8 cellular contexts compared by ENCODE assay signal in the genomic region with DNA sequence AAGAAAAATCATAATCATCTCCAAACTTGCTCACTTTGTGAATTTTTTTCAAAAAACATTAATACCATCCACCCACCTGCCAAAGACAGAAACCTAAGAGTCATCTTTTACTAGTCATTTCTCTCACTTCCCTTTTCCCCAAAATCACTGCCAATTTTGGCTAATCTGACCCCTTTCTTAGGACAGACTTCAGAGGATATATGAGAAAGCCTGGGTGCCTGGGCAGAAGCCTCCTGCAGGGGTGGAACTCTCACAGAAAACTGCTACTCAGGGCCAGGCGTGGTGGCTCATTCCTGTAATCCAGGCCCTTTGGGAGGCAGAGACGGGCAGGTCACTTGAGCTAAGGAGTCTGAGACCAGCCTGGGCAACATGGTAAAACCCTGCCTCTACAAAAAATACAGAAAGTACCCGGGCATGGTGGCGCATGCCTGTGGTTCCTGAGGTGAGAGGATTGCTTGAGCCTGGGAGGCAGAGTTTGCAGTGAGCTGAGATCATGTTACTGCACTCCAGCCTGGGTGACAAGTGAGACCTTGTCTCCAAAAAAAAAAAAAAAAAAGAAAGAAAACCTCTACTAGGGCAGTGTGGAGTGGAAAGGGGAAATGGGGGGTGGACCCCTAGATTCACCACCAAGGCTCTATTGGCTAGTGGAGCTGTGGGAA. TPM values are rescaled to one million over a fixed set of nuclear protein-coding genes. Genes with fewer than 3 reads are reported as not detected.
DNase-seq lines count a peak whose midpoint lies in the region; ATAC-seq and TF ChIP-seq lines count a peak whose summit lies in the region.

No MANE protein-coding gene starts in this region.

- no peaks in the 10 kb centered on the region for H3K27me3 Mint-ChIP-seq in CD8-positive, alpha-beta memory T cell

- 18 to 33% methylated on average over 2 of the region's 4 CpGs for WGBS in esophagus squamous epithelium, 2 donors
- 66% methylated on average over 4 of the region's 4 CpGs for WGBS in thymus

- peak; percentile 35 for ATAC-seq in GM18873 (IDR thresholded peaks at IDR 0.05; ENCODE audit: low FRiP score, unreplicated experiment)
- peak; percentile 33 for ATAC-seq in HG03095 (IDR thresholded peaks at IDR 0.05; ENCODE audit: unreplicated experiment)

- H3K4me3 ChIP-seq in CD8-positive, alpha-beta memory T cell (ENCODE audit: low read length), result no peak overlapping the region
- H3K4me3 ChIP-seq in esophagus squamous epithelium (no peak overlapping the region), thymus (ENCODE audit: low read length) (no peak overlapping the region), tibial artery (no peak overlapping the region)

- H3K27ac ChIP-seq in CD8-positive, alpha-beta memory T cell (ENCODE audit: low read depth, low read length), result no peak overlapping the region
- H3K27ac ChIP-seq in esophagus squamous epithelium (peak overlapping the region in 3 of 4 donors; percentile 34 to 39 (median 35)), thymus (ENCODE audit: low read depth) (peak overlapping the region; percentile 25), tibial artery (no peak overlapping the region)

- peak overlapping the region; percentile 56 to 97 (median 82) for H3K4me3 Mint-ChIP-seq in CD8-positive, alpha-beta memory T cell

- no peaks in the 10 kb centered on the region for H3K9me3 ChIP-seq in CD8-positive, alpha-beta memory T cell (ENCODE audit: low read length)
- no peaks in the 10 kb centered on the region for H3K9me3 ChIP-seq in esophagus squamous epithelium
- H3K9me3 ChIP-seq in thymus (ENCODE audit: control insufficient read depth), result no peaks in the 10 kb centered on the region
- H3K9me3 ChIP-seq in tibial artery, result no peaks in the 10 kb centered on the region

- H3K4me1 Mint-ChIP-seq in CD8-positive, alpha-beta memory T cell, result peaks cover 60 to 68% (median 66%) of the 10 kb centered on the region in 3 donors

- H3K4me1 ChIP-seq in CD8-positive, alpha-beta memory T cell (ENCODE audit: insufficient read depth, low read length), result peaks cover 35% of the 10 kb centered on the region
- H3K4me1 ChIP-seq in esophagus squamous epithelium (peaks cover 8 to 57% (median 21%) of the 10 kb centered on the region in 3 donors), thymus (ENCODE audit: control insufficient read depth, insufficient read depth, low read length) (peaks cover 13% of the 10 kb centered on the region), tibial artery (peaks cover 0 to 35% (median 24%) of the 10 kb centered on the region in 4 donors)

- TF ChIP-seq CTCF in esophagus squamous epithelium (IDR thresholded peaks at IDR 0.05) (peak in 1 of 6 experiments; percentile 5), tibial artery (IDR thresholded peaks at IDR 0.05) (no peak)

- TF ChIP-seq POLR2A in esophagus squamous epithelium (IDR thresholded peaks at IDR 0.05) (no peak), erythroblast (IDR thresholded peaks at IDR 0.05; ENCODE audit: low read length) (no peak)

- peaks cover 19% of the 10 kb centered on the region for H3K36me3 ChIP-seq in CD8-positive, alpha-beta memory T cell (ENCODE audit: insufficient read depth, low read length)
- H3K36me3 ChIP-seq in esophagus squamous epithelium (peaks cover 0 to 27% (median 7%) of the 10 kb centered on the region in 3 donors), thymus (ENCODE audit: control insufficient read depth, insufficient read depth) (peaks cover 4% of the 10 kb centered on the region), tibial artery (peaks cover 8 to 22% (median 19%) of the 10 kb centered on the region in 3 donors)

- CTCF ChIA-PET in CD8-positive, alpha-beta memory T cell (lab: Charles Lee), result no interaction called here

- DNase-seq in CD8-positive, alpha-beta memory T cell, result peak in 1 of 5 donors; percentile 11
- DNase-seq in RKO (ENCODE audit: low spot score), result peak; percentile 54
- no peak for DNase-seq in esophagus squamous epithelium (lab: John Stamatoyannopoulos, UW)
- no peak for DNase-seq in tibial artery
- no peak for DNase-seq in erythroblast (lab: John Stamatoyannopoulos, UW)

- H3K9me3 Mint-ChIP-seq in CD8-positive, alpha-beta memory T cell, result no peaks in the 10 kb centered on the region

- POLR2A ChIA-PET in CD8-positive, alpha-beta memory T cell (lab: Charles Lee), result interaction anchor here (0.6 kb wide), 1 partner anchor 10 kb away, joined by 10 read pairs; no protein-coding TSS in a partner anchor

- peaks cover 0 to 66% (median 10%) of the 10 kb centered on the region in 3 donors for H3K36me3 Mint-ChIP-seq in CD8-positive, alpha-beta memory T cell

- H3K27ac Mint-ChIP-seq in CD8-positive, alpha-beta memory T cell, result peak overlapping the region; percentile 41 to 97 (median 72)

- H3K27me3 ChIP-seq in CD8-positive, alpha-beta memory T cell (ENCODE audit: insufficient read depth, low read length, poor library complexity, severe bottlenecking), result no peaks in the 10 kb centered on the region
- no peaks in the 10 kb centered on the region for H3K27me3 ChIP-seq in esophagus squamous epithelium
- H3K27me3 ChIP-seq in thymus (ENCODE audit: control insufficient read depth, insufficient read depth), result no peaks in the 10 kb centered on the region
- no peaks in the 10 kb centered on the region for H3K27me3 ChIP-seq in tibial artery

- intact Hi-C loops in esophagus squamous epithelium (cut with DNase I), result loop anchor here (5.0 kb wide), 1 partner anchor 108 kb away; no protein-coding TSS in a partner anchor
- intact Hi-C loops in tibial artery (cut with DNase I; ENCODE audit: low total_unique reads), result loop anchor here (10.0 kb wide), 1 partner anchor 106 kb away; a partner anchor contains a TSS

RNA-seq across cellular contexts. Expression of a gene that starts 3.8 kb away (rescaled TPM):
- 100 to 1,000 TPM; 174 to 181 TPM for total RNA-seq in CD8-positive, alpha-beta memory T cell
- 90.3 TPM for polyA plus RNA-seq in CD8-positive, alpha-beta memory T cell
- total RNA-seq in esophagus squamous epithelium, result 100 to 1,000 TPM in 1 of 4 donors, 10 to 100 TPM in 3; 69.5 to 106 (median 93.0) TPM
- 71.6 TPM for polyA plus RNA-seq in thymus

Comparison
In these comparisons a context has a peak if more than half of its experiments do, and no peak if none do; other contexts are left out.
1. H3K27ac ChIP-seq: peak in esophagus squamous epithelium (3 of 4) and thymus (single experiment); none in CD8-positive, alpha-beta memory T cell (single experiment) and tibial artery (0 of 2).